In genomic region chr22:43826142-43827093, GRCh38 we compare ENCODE assay signal across 9 cellular contexts. TPM values are rescaled to one million over a fixed set of nuclear protein-coding genes. Genes with fewer than 3 reads are reported as not detected.
DNase-seq lines count a peak whose midpoint lies in the region; ATAC-seq, FAIRE-seq and TF ChIP-seq lines count a peak whose summit lies in the region.
"Had no signal": no experiment of that assay in that cellular context is flagged by ENCODE, and none has a peak within 500 bp of the region (broad histone marks: within the 10 kb centered on the region; RNA-seq: fewer than 3 reads in every experiment).

No MANE protein-coding gene starts in this region.

- H3K4me3 ChIP-seq in H7 (ENCODE audit: insufficient read depth, low read depth, low read length) = no peak overlapping the region
- H3K4me3 ChIP-seq in adipocyte (ENCODE audit: low read length) = peak overlapping the region; percentile 35
- no peak overlapping the region for H3K4me3 ChIP-seq in left lung

- peak overlapping the region in 1 of 2 donors; percentile 31 for H3K27ac ChIP-seq in left lung

- peak in 1 of 2 donors; percentile 18 for TF ChIP-seq CTCF in left lung (IDR thresholded peaks at IDR 0.05)

- H3K4me1 ChIP-seq in adipocyte (ENCODE audit: control insufficient read depth, insufficient read depth, low read length) = peaks cover 39% of the 10 kb centered on the region
- H3K4me1 ChIP-seq in left lung = peaks cover 4 to 7% of the 10 kb centered on the region in 2 donors

- intact Hi-C loops in left lung (cut with DNase I) = no loop called here

- H3K9me3 ChIP-seq in adipocyte (ENCODE audit: control insufficient read depth, low read length) (no peaks in the 10 kb centered on the region), left lung (no peaks in the 10 kb centered on the region)

- peaks cover 4% of the 10 kb centered on the region; the same call in 1 of the 2 replicates for H3K36me3 ChIP-seq in H7 (replicated peaks; ENCODE audit: control insufficient read depth, insufficient read depth, low read length)
- no peaks in the 10 kb centered on the region for H3K36me3 ChIP-seq in adipocyte (ENCODE audit: control insufficient read depth, insufficient read depth, low read length, severe bottlenecking)
- no peaks in the 10 kb centered on the region for H3K36me3 ChIP-seq in left lung

- FAIRE-seq in frontal cortex (lab: Jason Lieb, UNC) = no peak

- ATAC-seq in left lung = peak; percentile 33

- peak; percentile 75 for DNase-seq in AG08396 (ENCODE audit: low spot score)
- peak; percentile 49 for DNase-seq in H7
- DNase-seq in adipocyte (ENCODE audit: low read depth) = peak; percentile 67
- no peak for DNase-seq in left lung
- DNase-seq in activated CD4-positive, alpha-beta T cell treated with anti-CD3 and anti-CD28 coated beads for 48 hours = no peak
- no peak for DNase-seq in NCI-H1930 (lab: John Stamatoyannopoulos, UW)
- no peak for DNase-seq in foreskin melanocyte
- DNase-seq in frontal cortex (ENCODE audit: low spot score in 2 of 2) = no peak

- H3K27me3 ChIP-seq in H7 (ENCODE audit: control insufficient read depth, insufficient read depth, low read length) = no peaks in the 10 kb centered on the region
- H3K27me3 ChIP-seq in adipocyte (replicated peaks; ENCODE audit: control insufficient read depth, insufficient read depth, low read length) = peaks cover 20% of the 10 kb centered on the region
- peaks cover 0 to 49% of the 10 kb centered on the region in 2 donors for H3K27me3 ChIP-seq in left lung

- peak overlapping the region; percentile 33 for H3K9ac ChIP-seq in adipocyte (ENCODE audit: low read length)

RNA-seq across cellular contexts. Expression of gene EFCAB6, which starts 14.3 kb away (rescaled TPM):
- total RNA-seq in H7 (2014; rRNA removed; shearing (Covaris generic)) = 0.31 and 0.63 TPM in 2 replicates
- total RNA-seq in left lung (1 to 10 TPM; 2.0 to 3.2 TPM), frontal cortex (9.4 TPM)

RNA-seq across cellular contexts. Expression of gene SULT4A1, which starts 35.9 kb away (rescaled TPM):
- total RNA-seq in H7 (2014; rRNA removed; shearing (Covaris generic)) = 6.3 and 9.8 TPM in 2 replicates
- total RNA-seq in left lung (not detected), frontal cortex (47.7 TPM)
- total RNA-seq: T-helper 2 cell treated with Interferon-gamma antibody and Interleukin-4, amounts not matched to agents 100 ng/mL and 5 ng/mL, for 36 hours had no signal

Comparison
In these comparisons a context has a peak if more than half of its experiments do, and no peak if none do; other contexts are left out.
1. DNase-seq: peak in AG08396 (single experiment), H7 (single experiment) and adipocyte (single experiment); none in left lung (0 of 2), activated CD4-positive, alpha-beta T cell treated with anti-CD3 and anti-CD28 coated beads for 48 hours (single experiment), NCI-H1930 (0 of 2), foreskin melanocyte (single experiment) and frontal cortex (0 of 2).